Comparison of ENCODE assay signal across 10 cellular contexts in genomic region chr14:69481815-69482568, GRCh38. TPM values are rescaled to one million over a fixed set of nuclear protein-coding genes. Genes with fewer than 3 reads are reported as not detected.
DNase-seq lines count a peak whose midpoint lies in the region; ATAC-seq, FAIRE-seq and TF ChIP-seq lines count a peak whose summit lies in the region.
"Had no signal": no experiment of that assay in that cellular context is flagged by ENCODE, and none has a peak within 500 bp of the region (broad histone marks: within the 10 kb centered on the region; RNA-seq: fewer than 3 reads in every experiment).

No MANE protein-coding gene starts in this region.

- no peak for TF ChIP-seq POLR2A in GM12891 (IDR thresholded peaks at IDR 0.05; ENCODE audit: low read depth, low read length)

- intact Hi-C loops in head of caudate nucleus (cut with DNase I) (no loop called here), left colon (cut with DNase I, micrococcal nuclease) (no loop called here)

- TF ChIP-seq CTCF in GM20000 (IDR thresholded peaks at IDR 0.05; ENCODE audit: extremely low read depth, missing control alignments), result no peak

- DNase-seq in GM12891 (ENCODE audit: insufficient read length, low spot score) (peak; percentile 64), GM20000 (ENCODE audit: low spot score) (peak; percentile 85), RCC 7860 (ENCODE audit: low spot score) (peak; percentile 7), head of caudate nucleus (no peak), left colon (no peak)
- no peak for DNase-seq in activated CD4-positive, alpha-beta T cell treated with anti-CD3 and anti-CD28 coated beads, Interleukin-2, amount 50 U/mL, for 48 hours
- no peak for DNase-seq in activated T-cell treated with anti-CD3 and anti-CD28 coated beads, Interleukin-2, amount 50 U/mL, for 1 hour
- DNase-seq: activated CD4-positive, alpha-beta T cell treated with anti-CD3 and anti-CD28 coated beads for 4 hours; NCI-H1092 treated with DMSO at 0.1 percent for 48 hours had no signal

- peak; percentile 97 for FAIRE-seq in GM12891 (lab: Jason Lieb, UNC)
- FAIRE-seq in RCC 7860 (lab: Jason Lieb, UNC), result peak; percentile 53

- ATAC-seq in HG03135 (IDR thresholded peaks at IDR 0.05; ENCODE audit: unreplicated experiment), result peak; percentile 91
- no peak for ATAC-seq in left colon

TF ChIP-seq in GM12891, 5 proteins besides CTCF, POLR2A, EP300 and RAD21:
- peak; percentile 35 for TF ChIP-seq PAX5 (IDR thresholded peaks at IDR 0.05; ENCODE audit: insufficient read depth, low read length, severe bottlenecking)
- peak; percentile 88 for TF ChIP-seq SPI1 (IDR thresholded peaks at IDR 0.05; ENCODE audit: low read depth, low read length)
- TF ChIP-seq POLR2AphosphoS5 (IDR thresholded peaks at IDR 0.05; ENCODE audit: low read depth, low read length), result no peak
- no peak for TF ChIP-seq TAF1 (IDR thresholded peaks at IDR 0.05; ENCODE audit: low read depth, low read length)
TF ChIP-seq in GM12891: peak in this region for 2.

RNA-seq across cellular contexts. Expression of gene PLEKHD1, which starts 2.5 kb away (rescaled TPM):
- 0.04 TPM for polyA plus RNA-seq in GM12891 (2012; ENCODE audit: low read depth, missing spikeins)
- under 1 TPM; 0.14 to 0.18 TPM for total RNA-seq in left colon

Comparison
In these comparisons a context has a peak if more than half of its experiments do, and no peak if none do; other contexts are left out.
1. DNase-seq: peak in GM12891 (single experiment), GM20000 (single experiment) and RCC 7860 (single experiment); none in activated CD4-positive, alpha-beta T cell treated with anti-CD3 and anti-CD28 coated beads, Interleukin-2, amount 50 U/mL, for 48 hours (0 of 2), head of caudate nucleus (0 of 42), activated T-cell treated with anti-CD3 and anti-CD28 coated beads, Interleukin-2, amount 50 U/mL, for 1 hour (single experiment) and left colon (0 of 2).